Comparison of ENCODE assay signal across 20 cellular contexts in genomic region chr17:73071387-73071999, GRCh38. TPM values are rescaled to one million over a fixed set of nuclear protein-coding genes. Genes with fewer than 3 reads are reported as not detected.
DNase-seq lines count a peak whose midpoint lies in the region; ATAC-seq and TF ChIP-seq lines count a peak whose summit lies in the region.
"Had no signal": no experiment of that assay in that cellular context is flagged by ENCODE, and none has a peak within 500 bp of the region (broad histone marks: within the 10 kb centered on the region; RNA-seq: fewer than 3 reads in every experiment).

No MANE protein-coding gene starts in this region.

- H3K27me3 Mint-ChIP-seq in CD14-positive monocyte (ENCODE audit: low read depth in 3 of 3): peaks cover 0 to 6% (median 0%) of the 10 kb centered on the region in 3 donors
- no peaks in the 10 kb centered on the region for H3K27me3 Mint-ChIP-seq in nephron (ENCODE audit: low read depth)
- H3K27me3 Mint-ChIP-seq: activated B cell treated with CpG ODN at 0.5 μM for 24 hours; activated naive CD8-positive, alpha-beta T cell treated with anti-CD3 and anti-CD28 coated beads, Interleukin-2, amount 10 ng/mL, durations not matched to agents 7 days and 5 days; dendritic cell treated with granulocyte-macrophage colony-stimulating factor and Interleukin-4, amounts not matched to agents 40 ng/mL and 50 ng/mL, for 4 days had no signal

- H3K4me3 Mint-ChIP-seq in CD14-positive monocyte (no peak overlapping the region), nephron (no peak overlapping the region)
- H3K4me3 Mint-ChIP-seq: activated B cell treated with CpG ODN at 0.5 μM for 24 hours; activated naive CD8-positive, alpha-beta T cell treated with anti-CD3 and anti-CD28 coated beads, Interleukin-2, amount 10 ng/mL, durations not matched to agents 7 days and 5 days; dendritic cell treated with granulocyte-macrophage colony-stimulating factor and Interleukin-4, amounts not matched to agents 40 ng/mL and 50 ng/mL, for 4 days had no signal

- peaks cover 3% of the 10 kb centered on the region; the same call in 1 of the 2 replicates for H3K36me3 ChIP-seq in IMR-90 (ENCODE audit: control insufficient read depth, insufficient read depth, low read length)
- H3K36me3 ChIP-seq: transverse colon had no signal

- peaks cover 41% of the 10 kb centered on the region for H3K4me1 ChIP-seq in IMR-90 (ENCODE audit: control insufficient read depth, insufficient read depth, low read length)

- BruUV-seq in IMR-90 (replicated peaks; lab: Mats Ljungman, UMichigan): no TSS peak

- H4K20me1 ChIP-seq in IMR-90 (ENCODE audit: insufficient read depth, low read length): peaks cover 12% of the 10 kb centered on the region

- no peak for TF ChIP-seq CTCF in CD14-positive monocyte (IDR thresholded peaks at IDR 0.05)
- no peak for TF ChIP-seq CTCF in IMR-90 (conservative IDR thresholded peaks at IDR 0.05; ENCODE audit: low read depth, low read length)
- TF ChIP-seq CTCF in nephron (IDR thresholded peaks at IDR 0.05; ENCODE audit: unreplicated experiment in 3 of 3): no peak
- TF ChIP-seq CTCF in GM20000 (IDR thresholded peaks at IDR 0.05; ENCODE audit: extremely low read depth, missing control alignments): no peak

- H2BK15ac ChIP-seq in IMR-90 (ENCODE audit: low read depth, low read length): no peak overlapping the region

- in situ Hi-C loops in IMR-90 (cut with MboI; ENCODE audit: low sequenced_read_pairs): no loop called here

- no peaks in the 10 kb centered on the region for H3K9me3 ChIP-seq in IMR-90 (ENCODE audit: control insufficient read depth, insufficient read depth, low read length)
- H3K9me3 ChIP-seq: stomach, transverse colon had no signal

- TF ChIP-seq POLR2A in IMR-90 (IDR thresholded peaks at IDR 0.05; ENCODE audit: low read depth, low read length): no peak

- no peak overlapping the region; the same call in 1 of the 2 replicates for H4K91ac ChIP-seq in IMR-90 (ENCODE audit: insufficient read depth, low read depth, low read length)

- 40% methylated on average over 1 of the region's 7 CpGs; no CpG with 5 or more reads in 1 of the 2 experiments for WGBS in IMR-90 (ENCODE audit: extremely low coverage in 2 of 2, insufficient read length in 1 of 2), 2 experiments

- no peak overlapping the region for H3K9ac ChIP-seq in IMR-90 (ENCODE audit: low read depth, low read length)
- H3K9ac ChIP-seq: KMS-11 had no signal

- DNase-seq in CD14-positive monocyte (ENCODE audit: low spot score) (no peak), IMR-90 (peak; percentile 29), fibroblast of peridontal ligament (ENCODE audit: extremely low read depth) (peak; percentile 70), UCSD-AML1 (lab: John Stamatoyannopoulos, UW; ENCODE audit: unreplicated experiment) (no peak), GM20000 (ENCODE audit: low spot score) (no peak), NCI-H1105 (lab: John Stamatoyannopoulos, UW) (no peak)
- DNase-seq: activated B cell treated with CpG ODN at 0.5 μM for 24 hours; activated CD4-positive, alpha-beta T cell treated with anti-CD3 and anti-CD28 coated beads, Interleukin-2, amount 50 U/mL, for 48 hours; activated naive CD8-positive, alpha-beta T cell treated with anti-CD3 and anti-CD28 coated beads, Interleukin-2, amount 10 ng/mL, durations not matched to agents 7 days and 5 days; HCEC 1CT; NCI-H2227 treated with DMSO at 0.1 percent for 48 hours; NCI-H748 treated with DMSO at 0.1 percent for 48 hours; right cardiac atrium; stomach; transverse colon had no signal

- H3K36me3 Mint-ChIP-seq in CD14-positive monocyte (peaks cover 36 to 72% of the 10 kb centered on the region in 2 donors), nephron (ENCODE audit: low read depth) (peaks cover 21% of the 10 kb centered on the region)

- H3K27me3 ChIP-seq in IMR-90 (ENCODE audit: control insufficient read depth, insufficient read depth, low read length): no peaks in the 10 kb centered on the region
- H3K27me3 ChIP-seq: stomach, transverse colon had no signal

- no peak overlapping the region for H3K4me2 ChIP-seq in IMR-90 (ENCODE audit: low read depth, low read length)
- H3K4me2 ChIP-seq: KMS-11 had no signal

- peak overlapping the region; percentile 22; the same call in 1 of the 2 replicates for H3K18ac ChIP-seq in IMR-90 (ENCODE audit: low read depth, low read length)

- H2AFZ ChIP-seq in IMR-90 (replicated peaks; ENCODE audit: low read length, poor library complexity): no peak overlapping the region

- H3K27ac Mint-ChIP-seq in CD14-positive monocyte (peak overlapping the region in 5 of 7 donors; percentile 3 to 91 (median 84)), nephron (peak overlapping the region; percentile 3 to 49 (median 28))
- H3K27ac Mint-ChIP-seq: activated B cell treated with CpG ODN at 0.5 μM for 24 hours; activated naive CD8-positive, alpha-beta T cell treated with anti-CD3 and anti-CD28 coated beads, Interleukin-2, amount 10 ng/mL, durations not matched to agents 7 days and 5 days had no signal

- H3K9me3 Mint-ChIP-seq in CD14-positive monocyte (no peaks in the 10 kb centered on the region), nephron (peaks cover 3% of the 10 kb centered on the region)
- H3K9me3 Mint-ChIP-seq: activated B cell treated with CpG ODN at 0.5 μM for 24 hours; dendritic cell treated with granulocyte-macrophage colony-stimulating factor and Interleukin-4, amounts not matched to agents 40 ng/mL and 50 ng/mL, for 4 days had no signal

- peaks cover 34% of the 10 kb centered on the region for H3K9me1 ChIP-seq in IMR-90 (ENCODE audit: insufficient read depth, low read length)

- no peak overlapping the region for H3K56ac ChIP-seq in IMR-90 (ENCODE audit: extremely low read depth, insufficient read depth, low read length)

- CTCF ChIA-PET in IMR-90 (lab: Yijun Ruan, JAX): interaction anchor here (0.5 kb wide), 1 partner anchor 12 kb away, joined by 3 read pairs; no protein-coding TSS in a partner anchor

- H3K4me1 Mint-ChIP-seq in CD14-positive monocyte: peaks cover 71% of the 10 kb centered on the region
- peaks cover 57% of the 10 kb centered on the region for H3K4me1 Mint-ChIP-seq in nephron
- H3K4me1 Mint-ChIP-seq: activated B cell treated with CpG ODN at 0.5 μM for 24 hours; activated naive CD8-positive, alpha-beta T cell treated with anti-CD3 and anti-CD28 coated beads, Interleukin-2, amount 10 ng/mL, durations not matched to agents 7 days and 5 days had no signal

- peaks cover 2 to 18% of the 10 kb centered on the region in 2 experiments; a peak in 1 of 4 replicates for H3K79me1 ChIP-seq in IMR-90 (ENCODE audit: low read depth in 1 of 2, low read length in 2 of 2)

- H2AK9ac ChIP-seq in IMR-90 (replicated peaks; ENCODE audit: low read depth, low read length, poor library complexity): no peak overlapping the region

- H2BK5ac ChIP-seq in IMR-90 (ENCODE audit: low read depth, low read length, poor library complexity, severe bottlenecking): peak overlapping the region; percentile 9

- intact Hi-C loops in CD14-positive monocyte (cut with micrococcal nuclease) (no loop called here), IMR-90 (cut with micrococcal nuclease) (no loop called here)

- H4K8ac ChIP-seq in IMR-90 (ENCODE audit: low read depth in 2 of 2, low read length in 2 of 2): no peak overlapping the region; a peak in 1 of 4 replicates

- H2BK120ac ChIP-seq in IMR-90 (ENCODE audit: low read depth, low read length): peak overlapping the region; percentile 7; the same call in 1 of the 2 replicates

- peak overlapping the region; percentile 9; the same call in 1 of the 2 replicates for H2BK20ac ChIP-seq in IMR-90 (ENCODE audit: low read depth, low read length)

- H2AK5ac ChIP-seq in IMR-90 (ENCODE audit: low read depth, low read length): no peak overlapping the region

- dilution Hi-C loops in IMR-90 (cut with HindIII; ENCODE audit: low sequenced_read_pairs, unreplicated experiment): no loop called here

- POLR2A ChIA-PET in IMR-90 (lab: Charles Lee; ENCODE audit: unreplicated experiment): interaction anchor here (0.6 kb wide), 1 partner anchor 232 kb away, joined by 4 read pairs; no protein-coding TSS in a partner anchor

- no peak overlapping the region for H4K5ac ChIP-seq in IMR-90 (ENCODE audit: low read depth, low read length)

- TF ChIP-seq RAD21 in IMR-90 (IDR thresholded peaks at IDR 0.05; ENCODE audit: low read length): no peak

- H3K14ac ChIP-seq in IMR-90 (replicated peaks; ENCODE audit: low read depth, low read length): peak overlapping the region; percentile 70; the same call in 1 of the 2 replicates

- peak overlapping the region; percentile 45; the same call in 1 of the 2 replicates for H3K4ac ChIP-seq in IMR-90 (ENCODE audit: low read depth, low read length)

- ATAC-seq in IMR-90 (ENCODE audit: low read depth) (no peak), HG02759 (IDR thresholded peaks at IDR 0.05; ENCODE audit: unreplicated experiment) (no peak)
- ATAC-seq: right cardiac atrium had no signal

- H3K4me3 ChIP-seq in IMR-90 (ENCODE audit: insufficient read depth, low read depth, low read length): no peak overlapping the region
- H3K4me3 ChIP-seq: lung, stomach, transverse colon had no signal

- no peak overlapping the region for H3K23ac ChIP-seq in IMR-90 (ENCODE audit: low read depth, low read length)

- H3K27ac ChIP-seq in IMR-90 (ENCODE audit: insufficient read depth, low read length): no peak overlapping the region
- H3K27ac ChIP-seq: KMS-11, stomach, transverse colon had no signal

TF ChIP-seq in IMR-90, 13 proteins besides CTCF, POLR2A, EP300 and RAD21:
- TF ChIP-seq BHLHE40 (IDR thresholded peaks at IDR 0.05; ENCODE audit: low read depth, low read length) (peak; percentile 27; the same call in 1 of the 2 replicates), CEBPB (IDR thresholded peaks at IDR 0.05; ENCODE audit: low read depth, low read length) (peak; percentile 53; the same call in 1 of the 2 replicates), MAFK (IDR thresholded peaks at IDR 0.05; ENCODE audit: low read depth, low read length) (no peak)

RNA-seq across cellular contexts. Expression of gene SLC39A11, which starts 21.0 kb away (rescaled TPM):
- polyA plus RNA-seq in CD14-positive monocyte (10 to 100 TPM; 26.6 to 27.9 TPM), IMR-90 (2012; rRNA removed) (8.6 and 8.8 TPM in 2 replicates)
- 12.5 and 14.3 TPM in 2 replicates for total RNA-seq in IMR-90 (2012; rRNA removed)
- polyA plus RNA-seq in IMR-90 (2012; cell fraction: cytosol; rRNA removed): 13.9 and 17.7 TPM in 2 replicates
- polyA plus RNA-seq in IMR-90 (2012; cell fraction: nucleus; rRNA removed; ENCODE audit: low replicate concordance): 5.1 and 6.1 TPM in 2 replicates

Comparison
In these comparisons a context has a peak if more than half of its experiments do, and no peak if none do; other contexts are left out.
1. DNase-seq: peak in IMR-90 (single experiment) and fibroblast of peridontal ligament (single experiment); none in CD14-positive monocyte (single experiment), UCSD-AML1 (single experiment), GM20000 (single experiment) and NCI-H1105 (single experiment).